19 cellular contexts compared by ENCODE assay signal in genomic region chr3:181755959-181756358, GRCh38. TPM values are rescaled to one million over a fixed set of nuclear protein-coding genes. Genes with fewer than 3 reads are reported as not detected.
DNase-seq lines count a peak whose midpoint lies in the region; FAIRE-seq and TF ChIP-seq lines count a peak whose summit lies in the region.
"Had no signal": no experiment of that assay in that cellular context is flagged by ENCODE, and none has a peak within 500 bp of the region (broad histone marks: within the 10 kb centered on the region; RNA-seq: fewer than 3 reads in every experiment).

No MANE protein-coding gene starts in this region.

- H3K4me3 Mint-ChIP-seq in type B pancreatic cell, result peak overlapping the region; percentile 22
- H3K4me3 Mint-ChIP-seq: activated CD8-positive, alpha-beta T cell treated with anti-CD3 and anti-CD28 coated beads for 36 hours had no signal

- no peak for FAIRE-seq in H54 (lab: Jason Lieb, UNC)
- FAIRE-seq: D721Med had no signal

- no peak for TF ChIP-seq CTCF in type B pancreatic cell (conservative IDR thresholded peaks at IDR 0.05)

- H3K27ac Mint-ChIP-seq in type B pancreatic cell, result no peak overlapping the region
- H3K27ac Mint-ChIP-seq: activated CD8-positive, alpha-beta T cell treated with anti-CD3 and anti-CD28 coated beads for 36 hours had no signal

- TF ChIP-seq POLR2A in H54 (IDR thresholded peaks at IDR 0.05; ENCODE audit: low read depth, low read length), result no peak

- peak overlapping the region; percentile 27 for H3K27ac ChIP-seq in caudate nucleus (ENCODE audit: low read depth, low read length)
- H3K27ac ChIP-seq: 22Rv1, RWPE1, skin epidermis, VCaP had no signal

- H3K9me3 Mint-ChIP-seq in type B pancreatic cell, result no peaks in the 10 kb centered on the region
- H3K9me3 Mint-ChIP-seq: activated CD8-positive, alpha-beta T cell treated with anti-CD3 and anti-CD28 coated beads for 36 hours had no signal

- peak; percentile 57 for DNase-seq in DMS53 (lab: John Stamatoyannopoulos, UW)
- DNase-seq in DMS53 treated with DMSO at 0.1 percent for 48 hours (lab: John Stamatoyannopoulos, UW; ENCODE audit: unreplicated experiment), result no peak
- peak; percentile 80 for DNase-seq in NCI-H510A treated with DMSO at 0.1 percent for 48 hours (lab: John Stamatoyannopoulos, UW)
- no peak for DNase-seq in caudate nucleus (lab: John Stamatoyannopoulos, UW)
- DNase-seq in type B pancreatic cell (ENCODE audit: extremely low spot score, unreplicated experiment), result no peak
- DNase-seq in H54 (ENCODE audit: insufficient read length, low spot score), result no peak
- DNase-seq in NOMO-1 treated with dmso at 0.1 percent for 144 hours (lab: John Stamatoyannopoulos, UW; ENCODE audit: unreplicated experiment), result no peak
- no peak for DNase-seq in NCI-H524 treated with DMSO at 0.1 percent for 48 hours (lab: John Stamatoyannopoulos, UW)
- DNase-seq: activated CD8-positive, alpha-beta T cell treated with anti-CD3 and anti-CD28 coated beads for 36 hours; posterior cingulate gyrus; stimulated activated CD4-positive, alpha-beta T cell treated with anti-CD3 and anti-CD28 coated beads, Interleukin-4, amount 100 ng/mL, for 4 hours; T-helper 1 cell had no signal

- no peaks in the 10 kb centered on the region for H3K36me3 Mint-ChIP-seq in type B pancreatic cell

- peaks cover 33% of the 10 kb centered on the region for H3K4me1 Mint-ChIP-seq in type B pancreatic cell (ENCODE audit: unreplicated experiment)

- no peaks in the 10 kb centered on the region for H3K27me3 Mint-ChIP-seq in type B pancreatic cell

RNA-seq across cellular contexts. Expression of gene SOX2, which starts 44.2 kb away (rescaled TPM):
- 20.5 and 70.4 TPM in 2 replicates for total RNA-seq in type B pancreatic cell (ENCODE audit: low replicate concordance)
- total RNA-seq: activated CD8-positive, alpha-beta T cell treated with anti-CD3 and anti-CD28 coated beads for 36 hours; fibroblast of villous mesenchyme; myocyte had no signal

Comparison
In these comparisons a context has a peak if more than half of its experiments do, and no peak if none do; other contexts are left out.
1. DNase-seq: peak in DMS53 (single experiment) and NCI-H510A treated with DMSO at 0.1 percent for 48 hours (single experiment); none in DMS53 treated with DMSO at 0.1 percent for 48 hours (single experiment), caudate nucleus (0 of 61), type B pancreatic cell (single experiment), H54 (single experiment), NOMO-1 treated with dmso at 0.1 percent for 144 hours (single experiment) and NCI-H524 treated with DMSO at 0.1 percent for 48 hours (single experiment).